ENCODE assay signal across 26 cellular contexts in the genomic region with DNA sequence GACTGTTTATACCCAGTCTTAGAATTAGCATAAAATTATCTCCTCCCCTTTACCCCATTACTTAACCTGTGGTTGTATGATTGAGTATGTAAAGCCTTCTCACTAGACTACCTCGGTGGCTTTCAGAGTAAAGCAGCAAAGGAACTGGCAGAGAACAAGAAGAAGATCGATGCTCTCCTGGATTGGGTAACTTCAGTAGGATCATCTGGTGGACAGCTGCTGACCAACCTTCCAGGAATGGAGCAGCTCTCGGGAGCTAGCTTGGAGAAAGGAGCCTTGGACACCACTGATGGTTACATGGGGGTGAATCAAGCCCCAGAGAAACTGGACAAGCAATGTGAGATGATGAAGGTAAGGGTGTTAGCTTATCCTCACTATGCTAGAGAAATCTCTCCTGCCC.
A peak's percentile ranks its signal among the peaks of the same experiment; 100 is the strongest.
DNase-seq lines count a peak whose midpoint lies in the region; TF ChIP-seq lines count a peak whose summit lies in the region.
"Had no signal": no experiment of that assay in that cellular context is flagged by ENCODE, and none has a peak within 500 bp of the region (broad histone marks: within the 10 kb centered on the region; RNA-seq: fewer than 3 reads in every experiment).

No MANE protein-coding gene starts in this region.

- H3K27me3 ChIP-seq in neural progenitor cell (no peaks in the 10 kb centered on the region), mesenchymal stem cell (ENCODE audit: control insufficient read depth in 1 of 2, insufficient read depth in 1 of 2, low read length in 2 of 2) (no peaks in the 10 kb centered on the region), testis (no peaks in the 10 kb centered on the region)
- H3K27me3 ChIP-seq: brain microvascular endothelial cell had no signal

- no peak overlapping the region for H3K14ac ChIP-seq in mesenchymal stem cell (ENCODE audit: low read length in 2 of 2)

- DNase-seq in activated naive CD4-positive, alpha-beta T cell treated with anti-CD3 and anti-CD28 coated beads for 36 hours, result no peak
- no peak for DNase-seq in activated naive CD4-positive, alpha-beta T cell (lab: John Stamatoyannopoulos, UW)
- DNase-seq in HCEC 1CT (peak; percentile 38), chondrocyte (ENCODE audit: low spot score) (no peak), neural progenitor cell (ENCODE audit: low spot score) (no peak), mesenchymal stem cell (no peak), DMS114 treated with DMSO at 0.1 percent for 48 hours (lab: John Stamatoyannopoulos, UW; ENCODE audit: unreplicated experiment) (no peak), testis (no peak)
- DNase-seq: activated CD4-positive, alpha-beta T cell treated with anti-CD3 and anti-CD28 coated beads for 48 hours; activated gamma-delta T cell; activated T-cell treated with anti-CD3 and anti-CD28 coated beads for 4 hours; amygdala; brain microvascular endothelial cell; CD4-positive, alpha-beta T cell; H9; hippocampal formation; NCI-H1436; NCI-H446; NCI-H82; right cardiac atrium; stimulated activated CD4-positive, alpha-beta T cell treated with anti-CD3 and anti-CD28 coated beads, Interleukin-1b, Interleukin-23, amount 100 ng/mL, for 48 hours; stimulated activated naive CD8-positive, alpha-beta T cell treated with anti-CD3 and anti-CD28 coated beads, Interleukin-15, Interleukin-2, amounts not matched to agents 100 U/mL and 50 U/mL, for 24 hours; WERI-Rb-1 had no signal

- H3K4me1 ChIP-seq in neural progenitor cell (no peaks in the 10 kb centered on the region), mesenchymal stem cell (ENCODE audit: control insufficient read depth, insufficient read depth, low read depth, low read length) (no peaks in the 10 kb centered on the region), testis (no peaks in the 10 kb centered on the region)

- no peak for TF ChIP-seq POLR2A in testis (IDR thresholded peaks at IDR 0.05)

- CTCF ChIA-PET in activated naive CD4-positive, alpha-beta T cell treated with anti-CD3 and anti-CD28 coated beads for 36 hours (lab: Charles Lee), result interaction anchor here (1.0 kb wide), 1 partner anchor 35 kb away, joined by 3 read pairs; no protein-coding TSS in a partner anchor

- H3K27ac Mint-ChIP-seq in activated naive CD4-positive, alpha-beta T cell treated with anti-CD3 and anti-CD28 coated beads for 36 hours, result peak overlapping the region; percentile 6
- peak overlapping the region; percentile 15 for H3K27ac Mint-ChIP-seq in chondrocyte (ENCODE audit: unreplicated experiment)
- H3K27ac Mint-ChIP-seq in neural progenitor cell, result no peak overlapping the region
- H3K27ac Mint-ChIP-seq: CD4-positive, alpha-beta T cell; H9 had no signal

- no peak overlapping the region for H3K23ac ChIP-seq in mesenchymal stem cell (ENCODE audit: low read length in 2 of 2)

- H2AFZ ChIP-seq in neural progenitor cell (replicated peaks) (no peak overlapping the region), mesenchymal stem cell (ENCODE audit: low read depth, low read length) (no peak overlapping the region)

- H3K27ac ChIP-seq in neural progenitor cell (peak overlapping the region; percentile 13), mesenchymal stem cell (ENCODE audit: low read length, poor library complexity, severe bottlenecking) (no peak overlapping the region), testis (no peak overlapping the region)
- H3K27ac ChIP-seq: brain microvascular endothelial cell, WERI-Rb-1 had no signal

- H4K20me1 ChIP-seq in neural progenitor cell (ENCODE audit: low read depth), result no peaks in the 10 kb centered on the region

- H3K4me3 Mint-ChIP-seq in activated naive CD4-positive, alpha-beta T cell treated with anti-CD3 and anti-CD28 coated beads for 36 hours, result no peak overlapping the region
- H3K4me3 Mint-ChIP-seq in chondrocyte (ENCODE audit: unreplicated experiment), result no peak overlapping the region
- no peak overlapping the region for H3K4me3 Mint-ChIP-seq in neural progenitor cell
- H3K4me3 Mint-ChIP-seq: CD4-positive, alpha-beta T cell; H9; neural crest cell had no signal

- no peaks in the 10 kb centered on the region for H3K27me3 Mint-ChIP-seq in activated naive CD4-positive, alpha-beta T cell treated with anti-CD3 and anti-CD28 coated beads for 36 hours (ENCODE audit: low read depth)
- H3K27me3 Mint-ChIP-seq in chondrocyte (ENCODE audit: low read depth) (no peaks in the 10 kb centered on the region), neural progenitor cell (ENCODE audit: insufficient read depth, low read depth) (no peaks in the 10 kb centered on the region)
- H3K27me3 Mint-ChIP-seq: CD4-positive, alpha-beta T cell had no signal

- H3K36me3 ChIP-seq in neural progenitor cell (peaks cover 13% of the 10 kb centered on the region), mesenchymal stem cell (ENCODE audit: control insufficient read depth in 1 of 2, insufficient read depth in 2 of 2, low read depth in 1 of 2, low read length in 2 of 2) (peaks cover 36 to 94% of the 10 kb centered on the region in 2 experiments), testis (ENCODE audit: low read depth, missing control alignments) (no peaks in the 10 kb centered on the region)

- peaks cover 4% of the 10 kb centered on the region for H3K79me2 ChIP-seq in neural progenitor cell (ENCODE audit: low read depth)

- no peak overlapping the region for H4K8ac ChIP-seq in mesenchymal stem cell (ENCODE audit: low read length)

- intact Hi-C loops in activated naive CD4-positive, alpha-beta T cell treated with anti-CD3 and anti-CD28 coated beads for 36 hours (cut with micrococcal nuclease), result no loop called here
- intact Hi-C loops in testis (cut with DNase I; ENCODE audit: low total_unique reads), result no loop called here

- H3K9me3 ChIP-seq in neural progenitor cell (ENCODE audit: low read depth), result no peaks in the 10 kb centered on the region
- no peaks in the 10 kb centered on the region for H3K9me3 ChIP-seq in mesenchymal stem cell (ENCODE audit: control insufficient read depth, low read length)
- no peaks in the 10 kb centered on the region for H3K9me3 ChIP-seq in testis

- H3K4me1 Mint-ChIP-seq in activated naive CD4-positive, alpha-beta T cell treated with anti-CD3 and anti-CD28 coated beads for 36 hours (ENCODE audit: low read depth), result peaks cover 2% of the 10 kb centered on the region
- no peaks in the 10 kb centered on the region for H3K4me1 Mint-ChIP-seq in chondrocyte (ENCODE audit: low read depth)
- no peaks in the 10 kb centered on the region for H3K4me1 Mint-ChIP-seq in neural progenitor cell
- H3K4me1 Mint-ChIP-seq: H9, neural crest cell had no signal

- no peak overlapping the region for H2BK5ac ChIP-seq in mesenchymal stem cell (ENCODE audit: low read depth, low read length, poor library complexity, severe bottlenecking)

- H3K4me3 ChIP-seq in neural progenitor cell (no peak overlapping the region), mesenchymal stem cell (ENCODE audit: insufficient read depth in 1 of 2, low read depth in 1 of 2, low read length in 2 of 2) (no peak overlapping the region), testis (no peak overlapping the region)
- H3K4me3 ChIP-seq: GM12878, lung had no signal

- H3F3A ChIP-seq in neural progenitor cell (ENCODE audit: low read depth), result peaks cover 6% of the 10 kb centered on the region

- TF ChIP-seq CTCF in chondrocyte (IDR thresholded peaks at IDR 0.05) (no peak), neural progenitor cell (IDR thresholded peaks at IDR 0.05) (no peak), testis (IDR thresholded peaks at IDR 0.05) (no peak)

- peaks cover 34% of the 10 kb centered on the region for H3K36me3 Mint-ChIP-seq in activated naive CD4-positive, alpha-beta T cell treated with anti-CD3 and anti-CD28 coated beads for 36 hours (ENCODE audit: low read depth)
- H3K36me3 Mint-ChIP-seq in chondrocyte (ENCODE audit: low read depth) (peaks cover 53% of the 10 kb centered on the region), neural progenitor cell (peaks cover 47% of the 10 kb centered on the region)

- no peaks in the 10 kb centered on the region for H3K9me3 Mint-ChIP-seq in activated naive CD4-positive, alpha-beta T cell treated with anti-CD3 and anti-CD28 coated beads for 36 hours
- H3K9me3 Mint-ChIP-seq in chondrocyte (ENCODE audit: low read depth), result no peaks in the 10 kb centered on the region
- no peaks in the 10 kb centered on the region for H3K9me3 Mint-ChIP-seq in neural progenitor cell
- H3K9me3 Mint-ChIP-seq: CD4-positive, alpha-beta T cell; H9; neural crest cell had no signal

- H4K91ac ChIP-seq in mesenchymal stem cell (ENCODE audit: low read length), result no peak overlapping the region

- no peak overlapping the region for H2AK5ac ChIP-seq in mesenchymal stem cell (ENCODE audit: low read length, severe bottlenecking)

- peaks cover 26% of the 10 kb centered on the region for H3K79me1 ChIP-seq in mesenchymal stem cell (replicated peaks; ENCODE audit: low read length, poor library complexity, severe bottlenecking)

- no peak overlapping the region for H3K9ac ChIP-seq in neural progenitor cell
- H3K9ac ChIP-seq in mesenchymal stem cell (ENCODE audit: low read length), result no peak overlapping the region

- 94% methylated on average over 3 of the region's 3 CpGs for WGBS in mesenchymal stem cell
- WGBS in testis, 2 donors, result 89 to 94% methylated on average over 3 of the region's 3 CpGs

- no peak overlapping the region for H2BK15ac ChIP-seq in mesenchymal stem cell (ENCODE audit: low read depth, poor library complexity, severe bottlenecking)

- no peak overlapping the region for H3K18ac ChIP-seq in mesenchymal stem cell (ENCODE audit: low read depth in 1 of 2, low read length in 2 of 2)

- H3K4me2 ChIP-seq in neural progenitor cell, result no peak overlapping the region
- H3K4me2 ChIP-seq in mesenchymal stem cell (ENCODE audit: low read length, poor library complexity, severe bottlenecking), result no peak overlapping the region

- H3K4ac ChIP-seq in mesenchymal stem cell (ENCODE audit: low read depth in 1 of 2, low read length in 2 of 2), result no peak overlapping the region

- H2BK120ac ChIP-seq in mesenchymal stem cell (ENCODE audit: low read depth, low read length), result no peak overlapping the region

- H2BK12ac ChIP-seq in mesenchymal stem cell (ENCODE audit: low read length in 2 of 2), result no peak overlapping the region
